In genomic region chr3:4826237-4827100, GRCh38 we compare ENCODE assay signal across 8 cellular contexts.
DNase-seq lines count a peak whose midpoint lies in the region; ATAC-seq, FAIRE-seq and TF ChIP-seq lines count a peak whose summit lies in the region.

No MANE protein-coding gene starts in this region.

- TF ChIP-seq RAD21 in GM12878 (IDR thresholded peaks at IDR 0.05; ENCODE audit: insufficient read depth, low read depth, low read length) = no peak

- no peak for TF ChIP-seq EP300 in GM12878 (IDR thresholded peaks at IDR 0.05; ENCODE audit: borderline replicate concordance in 1 of 2, control insufficient read depth in 1 of 2, low read depth in 2 of 2, low read length in 2 of 2)

- no peak for TF ChIP-seq CTCF in GM12878 (IDR thresholded peaks at IDR 0.05 in 2 of 3, conservative IDR thresholded peaks at IDR 0.05 in 1 of 3; ENCODE audit: control insufficient read depth in 2 of 3, extremely low read depth in 1 of 3, insufficient read depth in 1 of 3, low read depth in 3 of 3, low read length in 3 of 3)

- H3K9ac ChIP-seq in GM12878 (ENCODE audit: control insufficient read depth, insufficient read depth, low read length) = no peak overlapping the region

- in situ Hi-C loops in GM12878 (cut with MboI) = no loop called here

- POLR2A ChIA-PET in GM12878 (lab: Charles Lee) = interaction anchor here (1.9 to 2.4 kb wide), 2 partner anchors 25 to 49 kb away, joined by 4 to 10 read pairs; no protein-coding TSS in a partner anchor

- H3K36me3 ChIP-seq in GM12878 (ENCODE audit: control insufficient read depth in 2 of 2, insufficient read depth in 2 of 2, low read length in 1 of 2) = peaks cover 2 to 20% of the 10 kb centered on the region in 2 experiments; a peak in 2 of 4 replicates

- no peaks in the 10 kb centered on the region for H3K27me3 ChIP-seq in GM12878 (replicated peaks in 1 of 2; ENCODE audit: control insufficient read depth in 2 of 2, insufficient read depth in 2 of 2, low read length in 1 of 2)

- no peaks in the 10 kb centered on the region; the same call in 2 of the 3 replicates for H3K9me3 ChIP-seq in GM12878 (replicated peaks; ENCODE audit: control insufficient read depth, insufficient read depth, low read length)

- no peaks in the 10 kb centered on the region for H4K20me1 ChIP-seq in GM12878 (ENCODE audit: control insufficient read depth, insufficient read depth)

- intact Hi-C loops in GM12878 (cut with micrococcal nuclease; ENCODE audit: unreplicated experiment) (loop anchor here (5.0 kb wide), 1 partner anchor 104 kb away; no protein-coding TSS in a partner anchor), left colon (cut with DNase I, micrococcal nuclease) (loop anchor here in 1 of 2 donors (10.0 kb wide), 1 partner anchor 102 kb away; no protein-coding TSS in a partner anchor)

- H3K79me2 ChIP-seq in GM12878 (ENCODE audit: control insufficient read depth, insufficient read depth, low read length) = no peaks in the 10 kb centered on the region

- H3K4me3 Mint-ChIP-seq in stimulated activated memory B cell treated with anti-CD40 and anti-IgM and Interleukin-4, amounts not matched to agents 10 μg/mL and 1 μg/mL and 100 μg/mL, for 72 hours = peak overlapping the region; percentile 27

- peak; percentile 31; the same call in 1 of the 2 replicates for TF ChIP-seq POLR2A in GM12878 (IDR thresholded peaks at IDR 0.05; ENCODE audit: low read depth, low read length)

- CTCF ChIA-PET in GM12878 (lab: Yijun Ruan, JAX) = interaction anchor here (0.8 to 3.2 kb wide), 10 partner anchors 12 to 233 kb away, joined by 3 to 26 read pairs (median 5); partner anchors contain the start of gene BHLHE40

- peaks cover 86% of the 10 kb centered on the region for H3K36me3 Mint-ChIP-seq in stimulated activated memory B cell treated with anti-CD40 and anti-IgM and Interleukin-4, amounts not matched to agents 10 μg/mL and 1 μg/mL and 100 μg/mL, for 72 hours

- BruUV-seq in GM12878 (replicated peaks; lab: Mats Ljungman, UMichigan) = no TSS peak

- no peak overlapping the region for H3K27ac ChIP-seq in GM12878 (ENCODE audit: control insufficient read depth, insufficient read depth)

- 85% methylated on average over 20 of the region's 20 CpGs for WGBS in GM12878 (ENCODE audit: insufficient coverage, insufficient replicate concordance, low lambda C conversion rate, missing lambda C conversion rate)

- no peak for FAIRE-seq in GM12878 (lab: Jason Lieb, UNC)

- H3K27ac Mint-ChIP-seq in stimulated activated memory B cell treated with anti-CD40 and anti-IgM and Interleukin-4, amounts not matched to agents 10 μg/mL and 1 μg/mL and 100 μg/mL, for 72 hours = peak overlapping the region; percentile 88

- no peak overlapping the region for H3K4me2 ChIP-seq in GM12878 (ENCODE audit: control insufficient read depth, insufficient read depth)

- SMC1A ChIA-PET in GM12878 (lab: Charles Lee; ENCODE audit: uncharacterized antibody, unreplicated experiment) = interaction anchor here (0.6 to 11.1 kb wide), 16 partner anchors 12 to 229 kb away, joined by 3 to 129 read pairs (median 6); partner anchors contain the start of gene BHLHE40

- peaks cover 21% of the 10 kb centered on the region for H3K4me1 ChIP-seq in GM12878 (ENCODE audit: control insufficient read depth, insufficient read depth, low read length)

- H2AFZ ChIP-seq in GM12878 (ENCODE audit: control insufficient read depth, low read depth, low read length) = no peak overlapping the region

- RAD21 ChIA-PET in GM12878 (lab: Charles Lee; ENCODE audit: unreplicated experiment) = interaction anchor here (0.8 to 14.9 kb wide), 5 partner anchors 23 to 200 kb away, joined by 3 to 325 read pairs (median 16); partner anchors contain the start of gene BHLHE40

- H3K9me3 Mint-ChIP-seq in stimulated activated memory B cell treated with anti-CD40 and anti-IgM and Interleukin-4, amounts not matched to agents 10 μg/mL and 1 μg/mL and 100 μg/mL, for 72 hours = no peaks in the 10 kb centered on the region

- no peak overlapping the region for H3K4me3 ChIP-seq in GM12878

- peak; percentile 37 for ATAC-seq in HG02610 (IDR thresholded peaks at IDR 0.05; ENCODE audit: unreplicated experiment)
- peak; percentile 9 for ATAC-seq in GM12878
- ATAC-seq in left colon = peak; percentile 81
- peak; percentile 65 for ATAC-seq in stimulated activated memory B cell treated with anti-CD40 and anti-IgM and Interleukin-4, amounts not matched to agents 10 μg/mL and 1 μg/mL and 100 μg/mL, for 72 hours
- ATAC-seq in HG03442 (IDR thresholded peaks at IDR 0.05; ENCODE audit: unreplicated experiment) = no peak
- no peak for ATAC-seq in GM18502 (IDR thresholded peaks at IDR 0.05; ENCODE audit: poor library complexity, unreplicated experiment)

- no peaks in the 10 kb centered on the region for H3K27me3 Mint-ChIP-seq in stimulated activated memory B cell treated with anti-CD40 and anti-IgM and Interleukin-4, amounts not matched to agents 10 μg/mL and 1 μg/mL and 100 μg/mL, for 72 hours

- DNase-seq in GM12878 (ENCODE audit: low read depth, low spot score) (no peak), left colon (peak; percentile 79 to 89), SW 1271 (lab: John Stamatoyannopoulos, UW) (no peak)
- no peak for DNase-seq in activated effector memory CD4-positive, alpha-beta T cell treated with Interleukin-2 at 50 U/mL for 16 hours

- H3K4me1 Mint-ChIP-seq in stimulated activated memory B cell treated with anti-CD40 and anti-IgM and Interleukin-4, amounts not matched to agents 10 μg/mL and 1 μg/mL and 100 μg/mL, for 72 hours = peaks cover 89% of the 10 kb centered on the region

TF ChIP-seq in GM12878, 131 proteins besides CTCF, POLR2A, EP300 and RAD21:
- TF ChIP-seq FOS (IDR thresholded peaks at IDR 0.05; ENCODE audit: borderline replicate concordance, extremely low read depth, insufficient read length) = no peak
- TF ChIP-seq MTA2 (IDR thresholded peaks at IDR 0.05; ENCODE audit: low read depth) = no peak
- 0 out of 2 replicates have a peak, but pooled peaks have one; percentile 25 for TF ChIP-seq ZNF687 (IDR thresholded peaks at IDR 0.05)
- no peak for TF ChIP-seq BCL11A (IDR thresholded peaks at IDR 0.05; ENCODE audit: low read depth, low read length)
- peak; percentile 26; the same call in 1 of the 2 replicates for TF ChIP-seq RUNX3 (IDR thresholded peaks at IDR 0.05; ENCODE audit: low read length)

Comparison
In these comparisons a context has a peak if more than half of its experiments do, and no peak if none do; other contexts are left out.
1. ATAC-seq: peak in HG02610 (single experiment), GM12878 (single experiment), left colon (single experiment) and stimulated activated memory B cell treated with anti-CD40 and anti-IgM and Interleukin-4, amounts not matched to agents 10 μg/mL and 1 μg/mL and 100 μg/mL, for 72 hours (single experiment); none in HG03442 (single experiment) and GM18502 (single experiment).
2. DNase-seq: peak in left colon (2 of 2); none in GM12878 (single experiment), activated effector memory CD4-positive, alpha-beta T cell treated with Interleukin-2 at 50 U/mL for 16 hours (single experiment) and SW 1271 (0 of 2).